ENCODE assay signal across 35 cellular contexts in the genomic region with DNA sequence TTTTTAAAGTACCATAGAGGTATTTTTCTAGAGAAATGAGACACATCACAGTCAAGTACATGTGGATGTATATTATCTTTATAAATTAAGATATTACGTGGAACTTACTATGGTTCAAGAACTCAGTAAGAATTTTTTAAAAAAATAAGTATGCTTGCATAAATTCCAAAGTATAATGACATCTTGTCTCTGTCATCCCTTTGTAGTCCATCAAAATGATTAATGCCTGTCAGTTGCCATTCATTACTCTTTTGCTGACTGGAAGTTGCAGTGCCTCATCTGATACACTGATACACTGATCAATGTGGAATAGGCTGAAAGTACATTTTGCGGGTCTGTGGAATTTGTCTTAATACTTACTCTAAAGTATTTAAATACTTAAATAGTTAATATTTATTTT.
"Had no signal": no experiment of that assay in that cellular context is flagged by ENCODE, and none has a peak within 500 bp of the region (broad histone marks: within the 10 kb centered on the region; RNA-seq: fewer than 3 reads in every experiment).

No MANE protein-coding gene starts in this region.

- FAIRE-seq: astrocyte, bronchial epithelial cell had no signal

- H3K4me1 ChIP-seq: adrenal gland, ascending aorta, body of pancreas, breast epithelium had no signal

- H3K36me3 ChIP-seq: adrenal gland, ascending aorta, brain microvascular endothelial cell, breast epithelium, cardiac muscle cell had no signal

- H3K27ac ChIP-seq: adrenal gland, ascending aorta, body of pancreas, brain microvascular endothelial cell, breast epithelium, cardiac muscle cell had no signal

- H3K4me3 ChIP-seq: adrenal gland, ascending aorta, body of pancreas, breast epithelium, cardiac muscle cell had no signal

- ATAC-seq: activated naive CD4-positive, alpha-beta T cell treated with anti-CD3 and anti-CD28 coated beads, Interleukin-2, amount 50 U/mL, for 72 hours; activated naive CD8-positive, alpha-beta T cell treated with anti-CD3 and anti-CD28 coated beads, Interleukin-2, amount 50 U/mL, for 24 hours; activated T-cell treated with anti-CD3 and anti-CD28 coated beads, Interleukin-2, amount 50 U/mL, for 4 hours; activated T-cell treated with anti-CD3 and anti-CD28 coated beads, Interleukin-2, amount 50 U/mL, for 72 hours; activated T-helper 17 cell treated with anti-CD3 and anti-CD28 coated beads, Interleukin-2, amount 50 U/mL, for 72 hours; body of pancreas had no signal

- DNase-seq: activated effector memory CD4-positive, alpha-beta T cell treated with anti-CD3 and anti-CD28 coated beads, Interleukin-2, amount 50 U/mL, for 16 hours; activated effector memory CD4-positive, alpha-beta T cell treated with Interleukin-2 at 50 U/mL for 16 hours; activated gamma-delta T cell; activated gamma-delta T cell treated with Interleukin-2 at 50 U/mL for 16 hours; activated naive CD4-positive, alpha-beta T cell; activated naive CD4-positive, alpha-beta T cell treated with anti-CD3 and anti-CD28 coated beads for 36 hours; activated naive CD4-positive, alpha-beta T cell treated with anti-CD3 and anti-CD28 coated beads, Interleukin-2, amount 10 ng/mL, durations not matched to agents 7 days and 5 days; activated naive CD4-positive, alpha-beta T cell treated with anti-CD3 and anti-CD28 coated beads, Interleukin-2, amount 50 U/mL, for 16 hours; activated naive CD4-positive, alpha-beta T cell treated with Interleukin-2 at 50 U/mL for 16 hours; activated naive CD8-positive, alpha-beta T cell treated with anti-CD3 and anti-CD28 coated beads for 36 hours; activated naive CD8-positive, alpha-beta T cell treated with anti-CD3 and anti-CD28 coated beads, Interleukin-2, amount 10 ng/mL, durations not matched to agents 7 days and 5 days; activated naive CD8-positive, alpha-beta T cell treated with anti-CD3 and anti-CD28 coated beads, Interleukin-2, amount 50 U/mL, for 24 hours; activated T-cell treated with anti-CD3 and anti-CD28 coated beads for 4 hours; activated T-cell treated with anti-CD3 and anti-CD28 coated beads, Interleukin-2, amount 50 U/mL, for 1 hour; activated T-cell treated with anti-CD3 and anti-CD28 coated beads, Interleukin-2, amount 50 U/mL, for 24 hours; activated T-cell treated with anti-CD3 and anti-CD28 coated beads, Interleukin-2, amount 50 U/mL, for 4 hours; activated T-cell treated with anti-CD3 and anti-CD28 coated beads, Interleukin-2, amount 50 U/mL, for 48 hours; activated T-cell treated with anti-CD3 and anti-CD28 coated beads, Interleukin-2, amount 50 U/mL, for 72 hours; adrenal gland; amniotic stem cell; amygdala; anterior cingulate cortex; aorta; body of pancreas; brain microvascular endothelial cell; caudate nucleus; central memory CD4-positive, alpha-beta T cell; cerebellar nuclear complex had no signal

- H3K9me3 ChIP-seq: adrenal gland, ascending aorta, body of pancreas, breast epithelium had no signal

- H3K27me3 ChIP-seq: adrenal gland, ascending aorta, body of pancreas, brain microvascular endothelial cell, breast epithelium, cardiac muscle cell had no signal
